Comparison of ENCODE assay signal across 23 cellular contexts in genomic region chr20:11064946-11065345, GRCh38.
DNase-seq lines count a peak whose midpoint lies in the region; ATAC-seq and TF ChIP-seq lines count a peak whose summit lies in the region.
"Had no signal": no experiment of that assay in that cellular context is flagged by ENCODE, and none has a peak within 500 bp of the region (broad histone marks: within the 10 kb centered on the region; RNA-seq: fewer than 3 reads in every experiment).

No MANE protein-coding gene starts in this region.

- DNase-seq in Right ventricle myocardium superior (no peak), heart right ventricle (no peak), left ventricle myocardium superior (no peak), psoas muscle (no peak), CD14-positive monocyte (ENCODE audit: low spot score) (no peak), NCI-H2171 (lab: John Stamatoyannopoulos, UW) (no peak), WERI-Rb-1 (no peak), NCI-H146 treated with DMSO at 0.1 percent for 48 hours (lab: John Stamatoyannopoulos, UW; ENCODE audit: unreplicated experiment) (no peak)
- DNase-seq: 8988T; ACHN; AML-193; BE2C; Calu3; CD4-positive, alpha-beta memory T cell; COR-L47; DMS53; DMS79 treated with DMSO at 0.1 percent for 48 hours; GF-D8; GOT3; HFFc6 had no signal

- H3K4me3 ChIP-seq in heart right ventricle (no peak overlapping the region), psoas muscle (no peak overlapping the region), WERI-Rb-1 (ENCODE audit: low read depth, low read length) (no peak overlapping the region)
- H3K4me3 ChIP-seq: A549; BLaER1 treated with 17β-estradiol and CSF1 and Interleukin-3, amounts not matched to agents 10 nM and 100 nM; HAP-1 had no signal

- H3K27ac Mint-ChIP-seq in CD14-positive monocyte, result no peak overlapping the region
- H3K27ac Mint-ChIP-seq: CD4-positive, alpha-beta memory T cell; HFFc6 had no signal

- no peaks in the 10 kb centered on the region for H3K9me3 Mint-ChIP-seq in CD14-positive monocyte
- H3K9me3 Mint-ChIP-seq: HFFc6 had no signal

- ATAC-seq in Right ventricle myocardium superior (ENCODE audit: poor library complexity), result peak; percentile 92
- peak; percentile 64 to 96 (median 90) for ATAC-seq in heart right ventricle
- ATAC-seq in left ventricle myocardium superior, result peak; percentile 95
- ATAC-seq in psoas muscle, result peak; percentile 57 to 94 (median 84)
- ATAC-seq: A549 had no signal

- intact Hi-C loops in Right ventricle myocardium superior (cut with DNase I) (no loop called here), heart right ventricle (cut with DNase I) (loop anchor here in 2 of 10 donors (5.0 kb wide), 3 partner anchors 42 to 83 kb away; no protein-coding TSS in a partner anchor), left ventricle myocardium superior (cut with micrococcal nuclease) (no loop called here), psoas muscle (cut with DNase I) (loop anchor here in 1 of 2 donors (10.0 kb wide), 1 partner anchor 80 kb away; no protein-coding TSS in a partner anchor), CD14-positive monocyte (cut with micrococcal nuclease) (no loop called here)

- H3K9me3 ChIP-seq in heart right ventricle (no peaks in the 10 kb centered on the region), psoas muscle (no peaks in the 10 kb centered on the region), WERI-Rb-1 (ENCODE audit: severe bottlenecking) (no peaks in the 10 kb centered on the region)
- H3K9me3 ChIP-seq: A549; BE2C; BLaER1 treated with 17β-estradiol and CSF1 and Interleukin-3, amounts not matched to agents 10 nM and 100 nM; HAP-1 had no signal

- no peak for TF ChIP-seq CTCF in heart right ventricle (IDR thresholded peaks at IDR 0.05)
- TF ChIP-seq CTCF in psoas muscle (IDR thresholded peaks at IDR 0.05), result no peak
- no peak for TF ChIP-seq CTCF in CD14-positive monocyte (IDR thresholded peaks at IDR 0.05)
- no peak for TF ChIP-seq CTCF in WERI-Rb-1 (IDR thresholded peaks at IDR 0.05; ENCODE audit: low read depth, low read length)

- H3K27ac ChIP-seq in heart right ventricle (peak overlapping the region in 6 of 10 donors; percentile 16 to 65 (median 44)), psoas muscle (no peak overlapping the region), WERI-Rb-1 (no peak overlapping the region)
- H3K27ac ChIP-seq: A549; BLaER1 treated with 17β-estradiol and CSF1 and Interleukin-3, amounts not matched to agents 10 nM and 100 nM had no signal

- no peak overlapping the region for H3K4me3 Mint-ChIP-seq in CD14-positive monocyte
- H3K4me3 Mint-ChIP-seq: CD4-positive, alpha-beta memory T cell; HFFc6 had no signal

- H3K27me3 Mint-ChIP-seq in CD14-positive monocyte (ENCODE audit: low read depth in 3 of 3), result peaks cover 0 to 4% (median 0%) of the 10 kb centered on the region in 3 donors
- H3K27me3 Mint-ChIP-seq: CD4-positive, alpha-beta memory T cell had no signal

- 43 to 58% methylated on average over 2 of the region's 2 CpGs for WGBS in heart right ventricle, 2 donors
- WGBS in psoas muscle, 3 donors, result 39 to 50% (median 49%) methylated on average over 2 of the region's 2 CpGs

- H3K4me1 Mint-ChIP-seq in CD14-positive monocyte, result peaks cover 23% of the 10 kb centered on the region
- H3K4me1 Mint-ChIP-seq: CD4-positive, alpha-beta memory T cell had no signal

- no peaks in the 10 kb centered on the region for H3K27me3 ChIP-seq in heart right ventricle
- no peaks in the 10 kb centered on the region for H3K27me3 ChIP-seq in psoas muscle (ENCODE audit: insufficient read depth in 3 of 3, low read length in 2 of 3)
- H3K27me3 ChIP-seq in WERI-Rb-1 (ENCODE audit: insufficient read depth, low read depth, severe bottlenecking), result no peaks in the 10 kb centered on the region
- H3K27me3 ChIP-seq: BE2C; BLaER1 treated with 17β-estradiol and CSF1 and Interleukin-3, amounts not matched to agents 10 nM and 100 nM had no signal

- no peaks in the 10 kb centered on the region for H3K36me3 Mint-ChIP-seq in CD14-positive monocyte
- H3K36me3 Mint-ChIP-seq: CD4-positive, alpha-beta memory T cell had no signal

- no peaks in the 10 kb centered on the region for H3K36me3 ChIP-seq in heart right ventricle
- H3K36me3 ChIP-seq in psoas muscle (ENCODE audit: insufficient read depth in 1 of 2, low read depth in 1 of 2), result no peaks in the 10 kb centered on the region
- H3K36me3 ChIP-seq in WERI-Rb-1, result no peaks in the 10 kb centered on the region
- H3K36me3 ChIP-seq: BE2C; BLaER1 treated with 17β-estradiol and CSF1 and Interleukin-3, amounts not matched to agents 10 nM and 100 nM; HAP-1 had no signal

- H3K4me1 ChIP-seq in heart right ventricle (peaks cover 0 to 34% (median 20%) of the 10 kb centered on the region in 9 donors), psoas muscle (peaks cover 10% of the 10 kb centered on the region)
- H3K4me1 ChIP-seq: A549, BE2C, HAP-1 had no signal

Comparison
In these comparisons a context has a peak if more than half of its experiments do, and no peak if none do; other contexts are left out.
1. H3K27ac ChIP-seq: peak in heart right ventricle (6 of 10); none in psoas muscle (single experiment) and WERI-Rb-1 (single experiment).
2. Peak in every context shown above with its lines, with median percentiles within 50 percentile points of each other: ATAC-seq.